Comparison of ENCODE assay signal across 28 cellular contexts in genomic region chr6:44672838-44673237, GRCh38.
DNase-seq lines count a peak whose midpoint lies in the region; ATAC-seq, FAIRE-seq and TF ChIP-seq lines count a peak whose summit lies in the region.
"Had no signal": no experiment of that assay in that cellular context is flagged by ENCODE, and none has a peak within 500 bp of the region (broad histone marks: within the 10 kb centered on the region; RNA-seq: fewer than 3 reads in every experiment).

No MANE protein-coding gene starts in this region.

- peak; percentile 41 for DNase-seq in activated CD8-positive, alpha-beta memory T cell treated with anti-CD3 and anti-CD28 coated beads for 24 hours
- DNase-seq in activated CD8-positive, alpha-beta memory T cell treated with anti-CD3 and anti-CD28 coated beads, Interleukin-2, amount 50 U/mL, for 48 hours = no peak
- DNase-seq in bronchial epithelial cell (ENCODE audit: low read depth) = peak; percentile 89
- peak; percentile 10 for DNase-seq in left lobe of liver (ENCODE audit: low spot score)
- no peak for DNase-seq in cardiac septum (ENCODE audit: low spot score)
- no peak for DNase-seq in NCI-H2081 (lab: John Stamatoyannopoulos, UW)
- no peak for DNase-seq in DMS153 treated with DMSO at 0.1 percent for 48 hours (lab: John Stamatoyannopoulos, UW; ENCODE audit: unreplicated experiment)
- DNase-seq in activated CD4-positive, alpha-beta T cell treated with anti-CD3 and anti-CD28 coated beads for 4 hours = no peak
- DNase-seq: 8988T; activated CD4-positive, alpha-beta T cell treated with anti-CD3 and anti-CD28 coated beads, Interleukin-2, amount 50 U/mL, for 48 hours; activated CD4-positive, CD25-positive, alpha-beta regulatory T cell; activated gamma-delta T cell; activated T-cell treated with anti-CD3 and anti-CD28 coated beads, Interleukin-2, amount 50 U/mL, for 1 hour; CD8-positive, alpha-beta memory T cell; cerebellar nuclear complex; DMS53; erythroblast; GOT3; immature natural killer cell; Kasumi-1; NCI-H1048; NCI-H1694 treated with DMSO at 0.1 percent for 48 hours; NCI-H226; sigmoid colon; stomach; T1000; tibial artery had no signal

- no peaks in the 10 kb centered on the region for H3K36me3 ChIP-seq in bronchial epithelial cell (ENCODE audit: control insufficient read depth, insufficient read depth, low read length)
- H3K36me3 ChIP-seq: sigmoid colon, stomach, tibial artery had no signal

- no peaks in the 10 kb centered on the region for H3K27me3 ChIP-seq in bronchial epithelial cell (ENCODE audit: control insufficient read depth, insufficient read depth, low read length)
- H3K27me3 ChIP-seq: sigmoid colon had no signal

- no peak for ATAC-seq in left lobe of liver
- ATAC-seq: HepG2 had no signal

- TF ChIP-seq CTCF in bronchial epithelial cell (IDR thresholded peaks at IDR 0.05; ENCODE audit: insufficient read depth, low read length, severe bottlenecking) = no peak

- FAIRE-seq in bronchial epithelial cell (lab: Jason Lieb, UNC) = no peak
- FAIRE-seq: HepG2 had no signal

- intact Hi-C loops in cardiac septum (cut with DNase I) = no loop called here

- H3K4me3 ChIP-seq in bronchial epithelial cell (ENCODE audit: low read depth, low read length) = no peak overlapping the region
- H3K4me3 ChIP-seq: sigmoid colon, stomach, tibial artery had no signal

Comparison
In these comparisons a context has a peak if more than half of its experiments do, and no peak if none do; other contexts are left out.
1. DNase-seq: peak in activated CD8-positive, alpha-beta memory T cell treated with anti-CD3 and anti-CD28 coated beads for 24 hours (single experiment), bronchial epithelial cell (single experiment) and left lobe of liver (single experiment); none in activated CD8-positive, alpha-beta memory T cell treated with anti-CD3 and anti-CD28 coated beads, Interleukin-2, amount 50 U/mL, for 48 hours (single experiment), cardiac septum (single experiment), NCI-H2081 (0 of 2), DMS153 treated with DMSO at 0.1 percent for 48 hours (single experiment) and activated CD4-positive, alpha-beta T cell treated with anti-CD3 and anti-CD28 coated beads for 4 hours (0 of 2).